In genomic region chr15:43517354-43518072, GRCh38 we compare ENCODE assay signal across 8 cellular contexts. TPM values are rescaled to one million over a fixed set of nuclear protein-coding genes. Genes with fewer than 3 reads are reported as not detected.
DNase-seq lines count a peak whose midpoint lies in the region; ATAC-seq, FAIRE-seq and TF ChIP-seq lines count a peak whose summit lies in the region.

TSS of gene MAP1A (plus strand) at chr15:43517608. CDS start at chr15:43521474, 3,866 bp downstream.

- H3K9ac ChIP-seq in K562 (ENCODE audit: insufficient read depth in 1 of 2, low read depth in 2 of 2, low read length in 2 of 2) (peak within 1 kb of the TSS; percentile 79 to 80), iPS-18a (ENCODE audit: low read length) (no peak within 1 kb of the TSS)

- H4K20me1 ChIP-seq in K562 (replicated peaks; ENCODE audit: control insufficient read depth, insufficient read depth, low read length) = no peaks in the 10 kb centered on the region

- ATAC-seq in K562 (peak; percentile 79), GM21447 (IDR thresholded peaks at IDR 0.05; ENCODE audit: unreplicated experiment) (no peak)

- no peaks in the 10 kb centered on the region for H3K36me3 ChIP-seq in CD4-positive, alpha-beta memory T cell (ENCODE audit: insufficient read depth, low read length)
- H3K36me3 ChIP-seq in K562 (ENCODE audit: control insufficient read depth, insufficient read depth, low read length) (peaks cover 23% of the 10 kb centered on the region; the same call in 2 of the 3 replicates), iPS-18a (ENCODE audit: control insufficient read depth, low read depth, low read length) (no peaks in the 10 kb centered on the region), sigmoid colon (peaks cover 16 to 22% (median 21%) of the 10 kb centered on the region in 4 donors)

- FAIRE-seq in K562 (lab: Jason Lieb, UNC) = no peak

- peaks cover 7 to 16% (median 13%) of the 10 kb centered on the region in 4 donors for H3K4me1 Mint-ChIP-seq in CD4-positive, alpha-beta memory T cell

- 2% methylated on average over 6 of the region's 15 CpGs for WGBS in K562 (ENCODE audit: insufficient coverage, low coverage, missing lambda C conversion rate)
- WGBS in sigmoid colon, 2 donors = 2 to 3% methylated on average over 15 of the region's 15 CpGs

- peaks cover 5 to 21% of the 10 kb centered on the region in 2 donors for H3K27me3 Mint-ChIP-seq in CD4-positive, alpha-beta memory T cell

- H3K4me3 ChIP-seq in CD4-positive, alpha-beta memory T cell (ENCODE audit: low read length in 2 of 2) = no peak within 1 kb of the TSS
- H3K4me3 ChIP-seq in K562 (peak within 1 kb of the TSS; percentile 56), iPS-18a (ENCODE audit: low read length) (peak within 1 kb of the TSS; percentile 63), sigmoid colon (peak within 1 kb of the TSS; percentile 52 to 72 (median 64))

- no peak for TF ChIP-seq EP300 in K562 (IDR thresholded peaks at IDR 0.05; ENCODE audit: low read length)
- no peak for TF ChIP-seq EP300 in sigmoid colon (IDR thresholded peaks at IDR 0.05)

- no peak for DNase-seq in CD4-positive, alpha-beta memory T cell
- DNase-seq in NCI-H1092 treated with DMSO at 0.1 percent for 48 hours (lab: John Stamatoyannopoulos, UW) (peak; percentile 48), K562 (ENCODE audit: extremely low read depth in 1 of 4, low spot score in 3 of 4) (peak; percentile 84 to 90 (median 88)), sigmoid colon (peak; percentile 89), HK-2 (ENCODE audit: unreplicated experiment) (no peak), NCI-H748 treated with DMSO at 0.1 percent for 48 hours (lab: John Stamatoyannopoulos, UW) (no peak)

- no peak within 1 kb of the TSS for H3K27ac ChIP-seq in CD4-positive, alpha-beta memory T cell (ENCODE audit: low read depth, low read length)
- peak within 1 kb of the TSS; percentile 80 for H3K27ac ChIP-seq in K562 (ENCODE audit: extremely low read depth, low read depth, low read length)
- H3K27ac ChIP-seq in iPS-18a (ENCODE audit: low read length) = no peak within 1 kb of the TSS
- H3K27ac ChIP-seq in sigmoid colon = peak within 1 kb of the TSS; percentile 87 to 93 (median 90)

- no peaks in the 10 kb centered on the region for H3K9me1 ChIP-seq in K562 (ENCODE audit: control insufficient read depth, insufficient read depth, low read length)

- H3K4me1 ChIP-seq in CD4-positive, alpha-beta memory T cell (ENCODE audit: insufficient read depth, low read length) = peaks cover 13% of the 10 kb centered on the region
- peaks cover 46 to 50% of the 10 kb centered on the region in 2 experiments for H3K4me1 ChIP-seq in K562 (replicated peaks in 1 of 2; ENCODE audit: control insufficient read depth in 2 of 2, insufficient read depth in 2 of 2, low read length in 2 of 2)
- H3K4me1 ChIP-seq in iPS-18a (ENCODE audit: control insufficient read depth, low read depth, low read length) = peaks cover 31% of the 10 kb centered on the region
- peaks cover 0 to 43% (median 29%) of the 10 kb centered on the region in 4 donors for H3K4me1 ChIP-seq in sigmoid colon

- peak within 1 kb of the TSS in 4 of 8 donors; percentile 25 to 36 (median 31) for H3K4me3 Mint-ChIP-seq in CD4-positive, alpha-beta memory T cell

- H3K9me3 Mint-ChIP-seq in CD4-positive, alpha-beta memory T cell = no peaks in the 10 kb centered on the region

- POLR2A ChIA-PET in CD4-positive, alpha-beta memory T cell (lab: Charles Lee; ENCODE audit: partially characterized antibody) = no interaction called here
- POLR2A ChIA-PET in K562 (lab: Yijun Ruan, JAX) = interaction anchor here (0.6 to 9.1 kb wide), 5 partner anchors 11 to 617 kb away, joined by 3 to 63 read pairs (median 3); no protein-coding TSS in a partner anchor

- BruUV-seq in K562 (replicated peaks; lab: Mats Ljungman, UMichigan) = no TSS peak

- in situ Hi-C loops in K562 (cut with MboI) = no loop called here

- H3K4me2 ChIP-seq in K562 (ENCODE audit: insufficient read depth, low read length) = peak within 1 kb of the TSS; percentile 98

- TF ChIP-seq POLR2A in K562 (conservative IDR thresholded peaks at IDR 0.05) (peak; percentile 52), sigmoid colon (IDR thresholded peaks at IDR 0.05) (peak; percentile 36 to 62)

- H3K79me2 ChIP-seq in K562 (ENCODE audit: control insufficient read depth, insufficient read depth, low read length) = peaks cover 24% of the 10 kb centered on the region; the same call in 2 of the 3 replicates

- TF ChIP-seq CTCF in K562 (IDR thresholded peaks at IDR 0.05 in 2 of 3, conservative IDR thresholded peaks at IDR 0.05 in 1 of 3; ENCODE audit: insufficient read depth in 2 of 3, low read depth in 1 of 3, low read length in 3 of 3) = no peak; a peak in 1 of 6 replicates
- TF ChIP-seq CTCF in sigmoid colon (IDR thresholded peaks at IDR 0.05) = peak in 1 of 4 experiments; percentile 13

- H2AFZ ChIP-seq in K562 (ENCODE audit: low read depth, low read length) = peak within 1 kb of the TSS; percentile 92

- TF ChIP-seq RAD21 in K562 (CRISPR knock-in tag; conservative IDR thresholded peaks at IDR 0.05 in 1 of 2, IDR thresholded peaks at IDR 0.05 in 1 of 2) = no peak

- CTCF ChIA-PET in CD4-positive, alpha-beta memory T cell (lab: Charles Lee; ENCODE audit: partially characterized antibody) = no interaction called here
- CTCF ChIA-PET in K562 (lab: Yijun Ruan, JAX; ENCODE audit: low intra/inter-chr PET ratio) = no interaction called here

- H3K27me3 ChIP-seq in CD4-positive, alpha-beta memory T cell (ENCODE audit: insufficient read depth, low read length) = peaks cover 8% of the 10 kb centered on the region
- H3K27me3 ChIP-seq in K562 (ENCODE audit: control insufficient read depth in 2 of 2, insufficient read depth in 2 of 2, low read length in 2 of 2) (no peaks in the 10 kb centered on the region), iPS-18a (ENCODE audit: control insufficient read depth, insufficient read depth, low read length) (peaks cover 37% of the 10 kb centered on the region), sigmoid colon (no peaks in the 10 kb centered on the region)

- H3K9me3 ChIP-seq in CD4-positive, alpha-beta memory T cell (ENCODE audit: control insufficient read depth in 1 of 2, low read length in 2 of 2) = no peaks in the 10 kb centered on the region
- H3K9me3 ChIP-seq in K562 (replicated peaks; ENCODE audit: control insufficient read depth, insufficient read depth, low read depth, low read length) (no peaks in the 10 kb centered on the region), iPS-18a (ENCODE audit: control insufficient read depth, low read depth, low read length) (no peaks in the 10 kb centered on the region), sigmoid colon (no peaks in the 10 kb centered on the region)

- peak within 1 kb of the TSS in 5 of 7 donors; percentile 20 to 75 (median 65) for H3K27ac Mint-ChIP-seq in CD4-positive, alpha-beta memory T cell

- peaks cover 0 to 11% of the 10 kb centered on the region in 2 donors for H3K36me3 Mint-ChIP-seq in CD4-positive, alpha-beta memory T cell

- intact Hi-C loops in CD4-positive, alpha-beta memory T cell (cut with micrococcal nuclease) = loop anchor here (10.0 kb wide), 1 partner anchor 307 kb away; the partner anchor contains the start of genes MFAP1 and WDR76
- intact Hi-C loops in K562 (cut with micrococcal nuclease) (no loop called here), sigmoid colon (cut with DNase I) (loop anchor here (2.0 kb wide), 1 partner anchor 77 kb away; no protein-coding TSS in a partner anchor)

TF ChIP-seq in K562, 482 proteins besides CTCF, POLR2A, EP300 and RAD21 (continues in another document):
- peak; percentile 35 for TF ChIP-seq POLR2B (IDR thresholded peaks at IDR 0.05; ENCODE audit: low read depth, partially characterized antibody)
- TF ChIP-seq TBP (optimal IDR thresholded peaks at IDR 0.05; ENCODE audit: low read depth, low read length) = no peak
- TF ChIP-seq SIN3A (IDR thresholded peaks at IDR 0.05; ENCODE audit: borderline replicate concordance in 2 of 2, control insufficient read depth in 1 of 2, low read depth in 2 of 2, low read length in 2 of 2) = peak; percentile 70 to 80; a peak in 3 of 4 replicates
- no peak for TF ChIP-seq ZBTB8A (IDR thresholded peaks at IDR 0.05; ENCODE audit: partially characterized antibody)
- TF ChIP-seq NFIC (IDR thresholded peaks at IDR 0.05) = peak; percentile 54
- TF ChIP-seq ZNF696 (CRISPR knock-in tag; conservative IDR thresholded peaks at IDR 0.05) = no peak
- TF ChIP-seq CC2D1A (IDR thresholded peaks at IDR 0.05) = 0 out of 2 replicates have a peak, but pooled peaks have one; percentile 10
- no peak for TF ChIP-seq HNRNPL (IDR thresholded peaks at IDR 0.05; ENCODE audit: low read depth, low read length)
- peak in 1 of 2 experiments; percentile 33; a peak in 1 of 4 replicates for TF ChIP-seq FOXK2 (conservative IDR thresholded peaks at IDR 0.05 in 1 of 2, IDR thresholded peaks at IDR 0.05 in 1 of 2; ENCODE audit: low read depth in 2 of 2)

RNA-seq across cellular contexts. Expression of gene MAP1A, which starts in this region (rescaled TPM):
- total RNA-seq in CD4-positive, alpha-beta memory T cell = under 1 TPM; 0.33 to 0.35 TPM
- 1 to 10 TPM in 1 of 2 donors, under 1 TPM in 1; 0.10 to 1.8 TPM for polyA plus RNA-seq in CD4-positive, alpha-beta memory T cell
- total RNA-seq in K562 (2011; cell fraction: chromatin; rRNA removed; ENCODE audit: low replicate concordance) = 17.4 and 19.7 TPM in 2 replicates
- 13.9 and 17.8 TPM in 2 replicates for total RNA-seq in K562 (2011; cell fraction: nucleolus; rRNA removed)
- total RNA-seq in K562 (2011; cell fraction: nucleoplasm; rRNA removed) = 14.8 and 16.3 TPM in 2 replicates
- 9.4 and 11.8 TPM in 2 replicates for total RNA-seq in K562 (2014; rRNA removed)
- 6.9 and 7.3 TPM in 2 replicates for total RNA-seq in K562 (2014; rRNA removed; fragmentation: Illumina TruSeq; extraction: Trizol)
- total RNA-seq in K562 (2015; rRNA removed; fragmentation: Illumina TruSeq; extraction: Trizol) = 7.6 and 9.0 TPM in 2 replicates
- total RNA-seq in K562 (2021) = 18.6 and 20.3 TPM in 2 replicates
- polyA plus RNA-seq in K562 (2011; rRNA removed) = 4.3 and 7.0 TPM in 2 replicates
- 3.9 and 5.2 TPM in 2 replicates for polyA plus RNA-seq in K562 (2011; cell fraction: cytosol; rRNA removed)
- 4.0 and 5.8 TPM in 2 replicates for polyA plus RNA-seq in K562 (2011; cell fraction: nucleus; rRNA removed)
- polyA plus RNA-seq in K562 (2012) = 8.2 and 17.3 TPM in 2 replicates
- polyA plus RNA-seq in K562 (2014; fragmentation: Illumina TruSeq; extraction: Trizol) = 12.5 and 13.4 TPM in 2 replicates
- polyA plus RNA-seq in K562 (2014; fragmentation: Nextera tagmentation; extraction: Ambion mirVana) = 1 to 10 TPM; 2.0 to 5.6 TPM
- polyA plus RNA-seq in K562 (2014; rRNA removed) = 4.4 and 4.7 TPM in 2 replicates
- 18.8 and 20.5 TPM in 2 replicates for polyA minus RNA-seq in K562 (2011; rRNA and poly(A)+ RNA removed)
- polyA minus RNA-seq in K562 (2011; cell fraction: cytosol; rRNA and poly(A)+ RNA removed) = 21.0 and 24.4 TPM in 2 replicates
- polyA minus RNA-seq in K562 (2011; cell fraction: nucleus; rRNA and poly(A)+ RNA removed) = 7.3 and 9.3 TPM in 2 replicates
- 10 to 100 TPM; 25.2 to 61.2 (median 32.3) TPM for total RNA-seq in sigmoid colon
- polyA plus RNA-seq in sigmoid colon = 1 to 10 TPM in 2 of 3 donors, under 1 TPM in 1; 0.23 to 4.8 (median 1.2) TPM

Comparison
In these comparisons a context has a peak if more than half of its experiments do, and no peak if none do; other contexts are left out.
1. RNA of gene MAP1A (total RNA-seq): 25.2 to 61.2 TPM in sigmoid colon and 6.9 to 20.3 TPM in K562; 0.33 to 0.35 TPM in CD4-positive, alpha-beta memory T cell; every median in the first group is over 4 times any median in the second.
2. DNase-seq: peak in NCI-H1092 treated with DMSO at 0.1 percent for 48 hours (single experiment), K562 (4 of 4) and sigmoid colon (single experiment); none in CD4-positive, alpha-beta memory T cell (0 of 5), HK-2 (single experiment) and NCI-H748 treated with DMSO at 0.1 percent for 48 hours (single experiment).
3. H3K27ac ChIP-seq: peak in K562 (single experiment) and sigmoid colon (4 of 4); none in CD4-positive, alpha-beta memory T cell (single experiment) and iPS-18a (single experiment).
4. H3K4me3 ChIP-seq: peak in K562 (single experiment), iPS-18a (single experiment) and sigmoid colon (4 of 4); none in CD4-positive, alpha-beta memory T cell (0 of 2).